8 cellular contexts compared by ENCODE assay signal in genomic region chr3:153026026-153026425, GRCh38.
DNase-seq lines count a peak whose midpoint lies in the region; ATAC-seq and TF ChIP-seq lines count a peak whose summit lies in the region.

No MANE protein-coding gene starts in this region.

- no peaks in the 10 kb centered on the region for H3K36me3 ChIP-seq in right atrium auricular region
- H3K36me3 ChIP-seq in brain microvascular endothelial cell (replicated peaks), result no peaks in the 10 kb centered on the region
- H3K36me3 ChIP-seq in lung (ENCODE audit: control insufficient read depth in 2 of 2, insufficient read depth in 2 of 2, low read length in 2 of 2), result no peaks in the 10 kb centered on the region

- H3K27me3 ChIP-seq in right atrium auricular region (no peaks in the 10 kb centered on the region), right cardiac atrium (ENCODE audit: control insufficient read depth, insufficient read depth) (no peaks in the 10 kb centered on the region), brain microvascular endothelial cell (replicated peaks) (no peaks in the 10 kb centered on the region), lung (ENCODE audit: control insufficient read depth, insufficient read depth) (no peaks in the 10 kb centered on the region)

- H3K4me3 ChIP-seq in right atrium auricular region, result no peak overlapping the region
- no peak overlapping the region for H3K4me3 ChIP-seq in right cardiac atrium (ENCODE audit: low read length)
- H3K4me3 ChIP-seq in brain microvascular endothelial cell (ENCODE audit: low read depth, low read length), result no peak overlapping the region
- no peak overlapping the region for H3K4me3 ChIP-seq in lung

- no peak overlapping the region for H3K27ac ChIP-seq in right atrium auricular region
- no peak overlapping the region for H3K27ac ChIP-seq in right cardiac atrium (ENCODE audit: low read length)
- H3K27ac ChIP-seq in brain microvascular endothelial cell, result no peak overlapping the region
- H3K27ac ChIP-seq in lung (ENCODE audit: low read depth in 1 of 2, low read length in 1 of 2), result no peak overlapping the region

- TF ChIP-seq CTCF in right atrium auricular region (IDR thresholded peaks at IDR 0.05) (peak; percentile 29 to 72), brain microvascular endothelial cell (IDR thresholded peaks at IDR 0.05; ENCODE audit: low read depth, low read length, missing control alignments) (peak; percentile 29), lung (IDR thresholded peaks at IDR 0.05; ENCODE audit: control extremely low read depth, extremely low read depth) (peak; percentile 37)

- 47% methylated on average over 3 of the region's 3 CpGs for WGBS in right cardiac atrium
- WGBS in lung, 2 donors, result 58 to 77% methylated on average over 3 of the region's 3 CpGs

- H3K9me3 ChIP-seq in right atrium auricular region, result no peaks in the 10 kb centered on the region
- no peaks in the 10 kb centered on the region for H3K9me3 ChIP-seq in right cardiac atrium (ENCODE audit: control insufficient read depth, low read length)
- H3K9me3 ChIP-seq in lung (ENCODE audit: control insufficient read depth in 2 of 2, insufficient read depth in 1 of 2, low read length in 1 of 2), result no peaks in the 10 kb centered on the region

- intact Hi-C loops in right cardiac atrium (cut with DNase I), result loop anchor here in 2 of 4 donors (5.0 to 10.0 kb wide), 2 partner anchors 739 to 741 kb away; no protein-coding TSS in a partner anchor

- no peak for ATAC-seq in right cardiac atrium
- ATAC-seq in lung (ENCODE audit: insufficient read depth, low FRiP score), result no peak
- no peak for ATAC-seq in HG03439 (IDR thresholded peaks at IDR 0.05; ENCODE audit: unreplicated experiment)
- no peak for ATAC-seq in HG02678 (IDR thresholded peaks at IDR 0.05; ENCODE audit: unreplicated experiment)

- in situ Hi-C loops in brain microvascular endothelial cell (cut with HindIII; ENCODE audit: low pct_ligation_motif_present, low sequenced_read_pairs), result loop anchor here (25.0 kb wide), 1 partner anchor 561 kb away; no protein-coding TSS in a partner anchor

- H3K4me1 ChIP-seq in right atrium auricular region (no peaks in the 10 kb centered on the region), right cardiac atrium (ENCODE audit: control insufficient read depth, insufficient read depth, low read length) (no peaks in the 10 kb centered on the region), lung (ENCODE audit: control insufficient read depth in 2 of 2, insufficient read depth in 2 of 2, low read length in 2 of 2) (peaks cover 0 to 4% of the 10 kb centered on the region in 2 donors)

- DNase-seq in right atrium auricular region (ENCODE audit: low spot score) (no peak), right cardiac atrium (no peak), NAMALWA (ENCODE audit: low spot score) (peak; percentile 68), brain microvascular endothelial cell (no peak), lung (ENCODE audit: low spot score) (no peak)
- no peak for DNase-seq in stimulated activated CD4-positive, alpha-beta T cell treated with anti-CD3 and anti-CD28 coated beads, Interleukin-4, amount 100 ng/mL, for 24 hours
